Comparison of ENCODE assay signal across 38 cellular contexts in genomic region chr5:158496624-158497023, GRCh38.
"Had no signal": no experiment of that assay in that cellular context is flagged by ENCODE, and none has a peak within 500 bp of the region (broad histone marks: within the 10 kb centered on the region; RNA-seq: fewer than 3 reads in every experiment).

No MANE protein-coding gene starts in this region.

- H3K4me1 Mint-ChIP-seq: activated CD4-positive, alpha-beta T cell treated with anti-CD3 and anti-CD28 coated beads, Interleukin-2, amount 10 ng/mL, durations not matched to agents 24 days and 14 days; activated naive CD4-positive, alpha-beta T cell treated with anti-CD3 and anti-CD28 coated beads, Interleukin-2, amount 10 ng/mL, durations not matched to agents 7 days and 5 days; activated naive CD4-positive, alpha-beta T cell treated with anti-CD3 and anti-CD28 coated beads, Interleukin-2, amount 50 U/mL, for 24 hours; activated naive CD8-positive, alpha-beta T cell treated with anti-CD3 and anti-CD28 coated beads, Interleukin-2, amount 10 ng/mL, durations not matched to agents 7 days and 5 days; activated naive CD8-positive, alpha-beta T cell treated with anti-CD3 and anti-CD28 coated beads, Interleukin-2, amount 50 U/mL, for 24 hours; activated T-helper 17 cell treated with anti-CD3 and anti-CD28 coated beads, Interleukin-2, amount 50 U/mL, for 72 hours; central memory CD8-positive, alpha-beta T cell had no signal

- DNase-seq: activated B cell treated with CpG ODN at 0.5 μM for 24 hours; activated CD4-positive, alpha-beta memory T cell treated with anti-CD3 and anti-CD28 coated beads for 36 hours; activated CD4-positive, alpha-beta T cell treated with anti-CD3 and anti-CD28 coated beads for 4 hours; activated CD4-positive, alpha-beta T cell treated with anti-CD3 and anti-CD28 coated beads, Interleukin-2, amount 10 ng/mL, durations not matched to agents 24 days and 14 days; activated CD4-positive, alpha-beta T cell treated with anti-CD3 and anti-CD28 coated beads, Interleukin-2, amount 50 U/mL, for 1 hour; activated CD4-positive, alpha-beta T cell treated with anti-CD3 and anti-CD28 coated beads, Interleukin-2, amount 50 U/mL, for 4 hours; activated CD4-positive, CD25-positive, alpha-beta regulatory T cell treated with anti-CD3 and anti-CD28 coated beads, Interleukin-2, amount 50 U/mL, for 72 hours; activated CD8-positive, alpha-beta memory T cell treated with anti-CD3 and anti-CD28 coated beads, Interleukin-2, amount 50 U/mL, for 4 hours; activated CD8-positive, alpha-beta T cell treated with anti-CD3 and anti-CD28 coated beads for 36 hours; activated gamma-delta T cell; activated naive CD4-positive, alpha-beta T cell treated with anti-CD3 and anti-CD28 coated beads, Interleukin-2, amount 10 ng/mL, durations not matched to agents 7 days and 5 days; activated naive CD4-positive, alpha-beta T cell treated with Interleukin-2 at 50 U/mL for 16 hours; activated naive CD8-positive, alpha-beta T cell treated with anti-CD3 and anti-CD28 coated beads, Interleukin-2, amount 10 ng/mL, durations not matched to agents 7 days and 5 days; activated naive CD8-positive, alpha-beta T cell treated with anti-CD3 and anti-CD28 coated beads, Interleukin-2, amount 50 U/mL, for 24 hours; activated T-cell treated with anti-CD3 and anti-CD28 coated beads for 4 hours; activated T-cell treated with anti-CD3 and anti-CD28 coated beads, Interleukin-2, amount 50 U/mL, for 1 hour; activated T-cell treated with anti-CD3 and anti-CD28 coated beads, Interleukin-2, amount 50 U/mL, for 4 hours; activated T-cell treated with anti-CD3 and anti-CD28 coated beads, Interleukin-2, amount 50 U/mL, for 72 hours; amygdala; anterior cingulate cortex; caudate nucleus; cerebellar nuclear complex; T-helper 1 cell; T-helper 2 cell; T-helper 9 cell had no signal

- H3K4me3 ChIP-seq: ascending aorta, cardiac muscle cell had no signal

- H3K4me3 Mint-ChIP-seq: activated B cell treated with CpG ODN at 0.5 μM for 24 hours; activated CD4-positive, alpha-beta memory T cell treated with anti-CD3 and anti-CD28 coated beads for 36 hours; activated CD4-positive, alpha-beta T cell treated with anti-CD3 and anti-CD28 coated beads, Interleukin-2, amount 10 ng/mL, durations not matched to agents 24 days and 14 days; activated CD8-positive, alpha-beta T cell treated with anti-CD3 and anti-CD28 coated beads for 36 hours; activated naive CD4-positive, alpha-beta T cell treated with anti-CD3 and anti-CD28 coated beads, Interleukin-2, amount 10 ng/mL, durations not matched to agents 7 days and 5 days; activated naive CD4-positive, alpha-beta T cell treated with anti-CD3 and anti-CD28 coated beads, Interleukin-2, amount 50 U/mL, for 24 hours; activated naive CD8-positive, alpha-beta T cell; activated naive CD8-positive, alpha-beta T cell treated with anti-CD3 and anti-CD28 coated beads, Interleukin-2, amount 10 ng/mL, durations not matched to agents 7 days and 5 days; activated naive CD8-positive, alpha-beta T cell treated with anti-CD3 and anti-CD28 coated beads, Interleukin-2, amount 50 U/mL, for 24 hours; activated T-cell treated with anti-CD3 and anti-CD28 coated beads, Interleukin-2, amount 50 U/mL, for 4 hours; activated T-cell treated with anti-CD3 and anti-CD28 coated beads, Interleukin-2, amount 50 U/mL, for 72 hours; activated T-helper 1 cell treated with anti-CD3 and anti-CD28 coated beads, Interleukin-12 subunit alpha, Interleukin-12 subunit beta, Interleukin-2, Interleukin-4 antibody, amounts not matched to agents 30 ng/mL and 10 ng/mL and 1 ng/mL, durations not matched to agents 14 hours and 24 hours and 36 hours; activated T-helper 17 cell treated with anti-CD3 and anti-CD28 coated beads, Interleukin-2, amount 50 U/mL, for 72 hours; brain; central memory CD8-positive, alpha-beta T cell; T-helper 1 cell treated with Interleukin-12 subunit alpha and Interleukin-12 subunit beta and Interleukin-4 antibody, amounts not matched to agents 30 μg/mL and 1 μg/mL, for 36 hours; T-helper 2 cell treated with Interferon-gamma antibody and Interleukin-4, amounts not matched to agents 5 μg/mL and 100 μg/mL, for 36 hours had no signal

- H3K9me3 Mint-ChIP-seq: activated B cell treated with CpG ODN at 0.5 μM for 24 hours; activated CD4-positive, alpha-beta memory T cell treated with anti-CD3 and anti-CD28 coated beads for 36 hours; activated CD4-positive, alpha-beta T cell treated with anti-CD3 and anti-CD28 coated beads, Interleukin-2, amount 10 ng/mL, durations not matched to agents 24 days and 14 days; activated naive CD4-positive, alpha-beta T cell treated with anti-CD3 and anti-CD28 coated beads, Interleukin-2, amount 50 U/mL, for 24 hours; activated naive CD8-positive, alpha-beta T cell treated with anti-CD3 and anti-CD28 coated beads, Interleukin-2, amount 50 U/mL, for 24 hours; activated T-cell treated with anti-CD3 and anti-CD28 coated beads, Interleukin-2, amount 50 U/mL, for 4 hours; activated T-helper 17 cell treated with anti-CD3 and anti-CD28 coated beads, Interleukin-2, amount 50 U/mL, for 72 hours; brain; central memory CD8-positive, alpha-beta T cell; T-helper 2 cell treated with Interferon-gamma antibody and Interleukin-4, amounts not matched to agents 5 μg/mL and 100 μg/mL, for 36 hours had no signal

- H3K36me3 ChIP-seq: ascending aorta, cardiac muscle cell had no signal

- ATAC-seq: activated CD8-positive, alpha-beta T cell treated with anti-CD3 and anti-CD28 coated beads for 36 hours; activated naive CD8-positive, alpha-beta T cell treated with anti-CD3 and anti-CD28 coated beads, Interleukin-2, amount 50 U/mL, for 24 hours; activated T-cell treated with anti-CD3 and anti-CD28 coated beads, Interleukin-2, amount 50 U/mL, for 4 hours; activated T-cell treated with anti-CD3 and anti-CD28 coated beads, Interleukin-2, amount 50 U/mL, for 72 hours; activated T-helper 17 cell treated with anti-CD3 and anti-CD28 coated beads, Interleukin-2, amount 50 U/mL, for 72 hours had no signal

- H3K27me3 ChIP-seq: ascending aorta, cardiac muscle cell had no signal

- H3K36me3 Mint-ChIP-seq: activated CD4-positive, alpha-beta memory T cell treated with anti-CD3 and anti-CD28 coated beads for 36 hours; activated naive CD4-positive, alpha-beta T cell treated with anti-CD3 and anti-CD28 coated beads, Interleukin-2, amount 10 ng/mL, durations not matched to agents 7 days and 5 days; activated naive CD4-positive, alpha-beta T cell treated with anti-CD3 and anti-CD28 coated beads, Interleukin-2, amount 50 U/mL, for 24 hours; activated naive CD8-positive, alpha-beta T cell; activated naive CD8-positive, alpha-beta T cell treated with anti-CD3 and anti-CD28 coated beads, Interleukin-2, amount 10 ng/mL, durations not matched to agents 7 days and 5 days; brain had no signal

- H3K27me3 Mint-ChIP-seq: activated B cell treated with CpG ODN at 0.5 μM for 24 hours; activated CD4-positive, alpha-beta T cell treated with anti-CD3 and anti-CD28 coated beads, Interleukin-2, amount 10 ng/mL, durations not matched to agents 24 days and 14 days; activated CD8-positive, alpha-beta T cell treated with anti-CD3 and anti-CD28 coated beads for 36 hours; activated naive CD4-positive, alpha-beta T cell treated with anti-CD3 and anti-CD28 coated beads, Interleukin-2, amount 10 ng/mL, durations not matched to agents 7 days and 5 days; activated naive CD4-positive, alpha-beta T cell treated with anti-CD3 and anti-CD28 coated beads, Interleukin-2, amount 50 U/mL, for 24 hours; activated naive CD8-positive, alpha-beta T cell; activated naive CD8-positive, alpha-beta T cell treated with anti-CD3 and anti-CD28 coated beads, Interleukin-2, amount 10 ng/mL, durations not matched to agents 7 days and 5 days; activated naive CD8-positive, alpha-beta T cell treated with anti-CD3 and anti-CD28 coated beads, Interleukin-2, amount 50 U/mL, for 24 hours; central memory CD8-positive, alpha-beta T cell had no signal

- FAIRE-seq: bronchial epithelial cell, TTC549 had no signal

- H3K27ac Mint-ChIP-seq: activated B cell treated with CpG ODN at 0.5 μM for 24 hours; activated CD4-positive, alpha-beta memory T cell treated with anti-CD3 and anti-CD28 coated beads for 36 hours; activated CD4-positive, alpha-beta T cell treated with anti-CD3 and anti-CD28 coated beads, Interleukin-2, amount 10 ng/mL, durations not matched to agents 24 days and 14 days; activated CD8-positive, alpha-beta T cell treated with anti-CD3 and anti-CD28 coated beads for 36 hours; activated naive CD4-positive, alpha-beta T cell treated with anti-CD3 and anti-CD28 coated beads, Interleukin-2, amount 10 ng/mL, durations not matched to agents 7 days and 5 days; activated naive CD4-positive, alpha-beta T cell treated with anti-CD3 and anti-CD28 coated beads, Interleukin-2, amount 50 U/mL, for 24 hours; activated naive CD8-positive, alpha-beta T cell; activated naive CD8-positive, alpha-beta T cell treated with anti-CD3 and anti-CD28 coated beads, Interleukin-2, amount 10 ng/mL, durations not matched to agents 7 days and 5 days; activated naive CD8-positive, alpha-beta T cell treated with anti-CD3 and anti-CD28 coated beads, Interleukin-2, amount 50 U/mL, for 24 hours; activated T-cell treated with anti-CD3 and anti-CD28 coated beads, Interleukin-2, amount 50 U/mL, for 72 hours; activated T-helper 1 cell treated with anti-CD3 and anti-CD28 coated beads, Interleukin-12 subunit alpha, Interleukin-12 subunit beta, Interleukin-2, Interleukin-4 antibody, amounts not matched to agents 30 ng/mL and 10 ng/mL and 1 ng/mL, durations not matched to agents 14 hours and 24 hours and 36 hours; activated T-helper 17 cell treated with anti-CD3 and anti-CD28 coated beads, Interleukin-2, amount 50 U/mL, for 72 hours; brain; T-helper 1 cell treated with Interleukin-12 subunit alpha and Interleukin-12 subunit beta and Interleukin-4 antibody, amounts not matched to agents 30 μg/mL and 1 μg/mL, for 36 hours; T-helper 2 cell treated with Interferon-gamma antibody and Interleukin-4, amounts not matched to agents 5 μg/mL and 100 μg/mL, for 36 hours had no signal

- H3K27ac ChIP-seq: ascending aorta, cardiac muscle cell, VCaP had no signal

- H3K4me1 ChIP-seq: ascending aorta had no signal

- H3K9me3 ChIP-seq: ascending aorta had no signal
